In genomic region chr11:86143429-86144030, GRCh38 we compare ENCODE assay signal across 12 cellular contexts.
DNase-seq lines count a peak whose midpoint lies in the region; ATAC-seq, FAIRE-seq and TF ChIP-seq lines count a peak whose summit lies in the region.
"Had no signal": no experiment of that assay in that cellular context is flagged by ENCODE, and none has a peak within 500 bp of the region (broad histone marks: within the 10 kb centered on the region; RNA-seq: fewer than 3 reads in every experiment).

No MANE protein-coding gene starts in this region.

- H3K4me3 ChIP-seq in Loucy (ENCODE audit: low read length, poor library complexity, severe bottlenecking): peak overlapping the region; percentile 22

- H3K27ac Mint-ChIP-seq in dendritic cell treated with granulocyte-macrophage colony-stimulating factor and Interleukin-4, amounts not matched to agents 40 ng/mL and 50 ng/mL, for 4 days: peak overlapping the region; percentile 97
- H3K27ac Mint-ChIP-seq: nephron progenitor cell had no signal

- peaks cover 80% of the 10 kb centered on the region for H3K4me1 Mint-ChIP-seq in dendritic cell treated with granulocyte-macrophage colony-stimulating factor and Interleukin-4, amounts not matched to agents 40 ng/mL and 50 ng/mL, for 4 days (ENCODE audit: low read depth)
- H3K4me1 Mint-ChIP-seq: nephron progenitor cell had no signal

- ATAC-seq in GM18520 (IDR thresholded peaks at IDR 0.05; ENCODE audit: unreplicated experiment) (peak; percentile 32), GM19023 (IDR thresholded peaks at IDR 0.05; ENCODE audit: unreplicated experiment) (no peak)

- peaks cover 43% of the 10 kb centered on the region for H3K4me1 ChIP-seq in Loucy (ENCODE audit: insufficient read depth, low read length, poor library complexity, severe bottlenecking)

- H3K9me3 Mint-ChIP-seq in dendritic cell treated with granulocyte-macrophage colony-stimulating factor and Interleukin-4, amounts not matched to agents 40 ng/mL and 50 ng/mL, for 4 days: no peaks in the 10 kb centered on the region
- H3K9me3 Mint-ChIP-seq: nephron progenitor cell had no signal

- no peaks in the 10 kb centered on the region for H3K79me2 ChIP-seq in Loucy (ENCODE audit: insufficient read depth, low read length)

- H4K20me1 ChIP-seq in Loucy (ENCODE audit: insufficient read depth, low read length, poor library complexity, severe bottlenecking): no peaks in the 10 kb centered on the region

- no peak overlapping the region for H3K4me3 Mint-ChIP-seq in dendritic cell treated with granulocyte-macrophage colony-stimulating factor and Interleukin-4, amounts not matched to agents 40 ng/mL and 50 ng/mL, for 4 days
- H3K4me3 Mint-ChIP-seq: nephron progenitor cell had no signal

- no peak for FAIRE-seq in HTR-8/SVneo (lab: Jason Lieb, UNC)

- no peaks in the 10 kb centered on the region for H3K9me2 ChIP-seq in Loucy (replicated peaks; ENCODE audit: low read depth, low read length)

- peak overlapping the region; percentile 10 for H3K9ac ChIP-seq in Loucy (ENCODE audit: low read depth, low read length, poor library complexity, severe bottlenecking)

- peak overlapping the region; percentile 38 for H3K4me2 ChIP-seq in Loucy (ENCODE audit: low read depth, low read length, poor library complexity, severe bottlenecking)

- no peaks in the 10 kb centered on the region for H3F3A ChIP-seq in Loucy (ENCODE audit: low read depth)

- no peaks in the 10 kb centered on the region for H3K36me3 Mint-ChIP-seq in dendritic cell treated with granulocyte-macrophage colony-stimulating factor and Interleukin-4, amounts not matched to agents 40 ng/mL and 50 ng/mL, for 4 days (ENCODE audit: low read depth)

- no peaks in the 10 kb centered on the region for H3K9me3 ChIP-seq in Loucy (ENCODE audit: insufficient read depth, low read depth, low read length)
- H3K9me3 ChIP-seq: Caco-2 had no signal

- no peaks in the 10 kb centered on the region for H3K36me3 ChIP-seq in Loucy (ENCODE audit: insufficient read depth, low read length)

- DNase-seq in AML-193 (lab: John Stamatoyannopoulos, UW) (peak; percentile 27 to 37), HTR-8/SVneo (ENCODE audit: insufficient read length, low spot score) (no peak), iPS-NIHi7 (ENCODE audit: extremely low spot score) (no peak), superior temporal gyrus (ENCODE audit: extremely low spot score) (no peak)
- DNase-seq: Caco-2; effector CD4-positive, alpha-beta T cell; nephron progenitor cell; substantia nigra had no signal

- TF ChIP-seq CTCF in Loucy (conservative IDR thresholded peaks at IDR 0.05; ENCODE audit: low read length): no peak

- no peaks in the 10 kb centered on the region for H3K27me3 Mint-ChIP-seq in dendritic cell treated with granulocyte-macrophage colony-stimulating factor and Interleukin-4, amounts not matched to agents 40 ng/mL and 50 ng/mL, for 4 days

- H2AFZ ChIP-seq in Loucy (ENCODE audit: low read length): peak overlapping the region; percentile 81

- intact Hi-C loops in dendritic cell treated with granulocyte-macrophage colony-stimulating factor and Interleukin-4, amounts not matched to agents 40 ng/mL and 50 ng/mL, for 4 days (cut with micrococcal nuclease): loop anchor here (2.0 to 5.0 kb wide), 4 partner anchors 13 to 59 kb away; no protein-coding TSS in a partner anchor

- H3K27me3 ChIP-seq in Loucy (ENCODE audit: insufficient read depth, low read length, poor library complexity, severe bottlenecking): no peaks in the 10 kb centered on the region

Comparison
In these comparisons a context has a peak if more than half of its experiments do, and no peak if none do; other contexts are left out.
1. DNase-seq: peak in AML-193 (2 of 2); none in HTR-8/SVneo (single experiment), iPS-NIHi7 (single experiment) and superior temporal gyrus (single experiment).